Comparison of ENCODE assay signal across 1 cellular context in the genomic region with DNA sequence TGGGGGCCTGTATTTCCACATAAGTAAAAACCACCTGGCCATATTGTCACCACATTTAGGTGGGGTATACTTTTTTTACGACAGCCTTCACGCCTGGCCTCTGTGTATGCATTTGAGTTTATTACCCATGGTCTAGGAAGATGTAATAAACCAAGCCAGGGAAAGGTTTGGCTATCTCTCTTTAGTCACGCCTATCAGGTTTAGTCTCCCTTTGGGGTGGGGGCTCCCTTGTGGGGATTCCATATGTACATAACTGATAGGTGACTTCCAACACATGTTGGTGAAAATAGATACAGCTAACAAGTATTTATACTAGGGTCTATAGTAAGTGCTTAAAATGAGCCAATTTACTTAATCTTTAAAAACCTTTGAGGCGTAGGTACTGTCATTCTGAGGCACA.
TF ChIP-seq lines count a peak whose summit lies in the region.

No MANE protein-coding gene starts in this region.

TF ChIP-seq in IMR-90, 13 proteins besides CTCF, POLR2A, EP300 and RAD21:
- TF ChIP-seq MXI1 (IDR thresholded peaks at IDR 0.05; ENCODE audit: borderline replicate concordance, low read depth, low read length) (no peak), RCOR1 (IDR thresholded peaks at IDR 0.05; ENCODE audit: insufficient replicate concordance, low read length) (no peak), NFE2L2 (IDR thresholded peaks at IDR 0.05; ENCODE audit: low read depth, low read length) (no peak), MAFK (IDR thresholded peaks at IDR 0.05; ENCODE audit: low read depth, low read length) (no peak), FOS (IDR thresholded peaks at IDR 0.05; ENCODE audit: low read depth, low read length) (no peak), USF2 (IDR thresholded peaks at IDR 0.05; ENCODE audit: low read depth, low read length) (no peak), BHLHE40 (IDR thresholded peaks at IDR 0.05; ENCODE audit: low read depth, low read length) (no peak)
